In genomic region chr7:74452748-74453320, GRCh38 we compare ENCODE assay signal across 1 cellular context.
TF ChIP-seq lines count a peak whose summit lies in the region.

No MANE protein-coding gene starts in this region.

TF ChIP-seq in HepG2, 621 proteins besides CTCF, POLR2A, EP300 and RAD21 (continued from another document):
- TF ChIP-seq BATF2 (CRISPR knock-in tag; IDR thresholded peaks at IDR 0.05) (no peak), PATZ1 (CRISPR knock-in tag; IDR thresholded peaks at IDR 0.05) (peak; percentile 19; the same call in 1 of the 2 replicates), POLR2AphosphoS5 (IDR thresholded peaks at IDR 0.05; ENCODE audit: low read depth, low read length) (0 out of 2 replicates have a peak, but pooled peaks have one; percentile 37), XBP1 (CRISPR knock-in tag; IDR thresholded peaks at IDR 0.05) (no peak), RAD51 (IDR thresholded peaks at IDR 0.05; ENCODE audit: borderline replicate concordance) (no peak), UBTF (CRISPR knock-in tag; IDR thresholded peaks at IDR 0.05) (0 out of 2 replicates have a peak, but pooled peaks have one; percentile 13), SRSF1 (optimal IDR thresholded peaks at IDR 0.05; ENCODE audit: low read depth, low read length) (peak; percentile 35), NCOA1 (CRISPR knock-in tag; IDR thresholded peaks at IDR 0.05) (peak; percentile 76; the same call in 1 of the 2 replicates), THAP9 (CRISPR knock-in tag; IDR thresholded peaks at IDR 0.05; ENCODE audit: borderline replicate concordance) (peak; percentile 41; the same call in 1 of the 2 replicates), ZNF260 (CRISPR knock-in tag; IDR thresholded peaks at IDR 0.05; ENCODE audit: borderline replicate concordance, low read depth) (no peak), GATAD1 (CRISPR knock-in tag; IDR thresholded peaks at IDR 0.05) (0 out of 2 replicates have a peak, but pooled peaks have one; percentile 1), HMGXB4 (CRISPR knock-in tag; IDR thresholded peaks at IDR 0.05; ENCODE audit: borderline replicate concordance in 1 of 2, low read depth in 1 of 2) (0 out of 4 replicates have a peak, but pooled peaks of 1 of the 2 experiments have one; percentile 27)
- TF ChIP-seq, protein P1, sequence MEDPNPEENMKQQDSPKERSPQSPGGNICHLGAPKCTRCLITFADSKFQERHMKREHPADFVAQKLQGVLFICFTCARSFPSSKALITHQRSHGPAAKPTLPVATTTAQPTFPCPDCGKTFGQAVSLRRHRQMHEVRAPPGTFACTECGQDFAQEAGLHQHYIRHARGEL (CRISPR knock-in tag; IDR thresholded peaks at IDR 0.05) = no peak
- TF ChIP-seq, protein P2, sequence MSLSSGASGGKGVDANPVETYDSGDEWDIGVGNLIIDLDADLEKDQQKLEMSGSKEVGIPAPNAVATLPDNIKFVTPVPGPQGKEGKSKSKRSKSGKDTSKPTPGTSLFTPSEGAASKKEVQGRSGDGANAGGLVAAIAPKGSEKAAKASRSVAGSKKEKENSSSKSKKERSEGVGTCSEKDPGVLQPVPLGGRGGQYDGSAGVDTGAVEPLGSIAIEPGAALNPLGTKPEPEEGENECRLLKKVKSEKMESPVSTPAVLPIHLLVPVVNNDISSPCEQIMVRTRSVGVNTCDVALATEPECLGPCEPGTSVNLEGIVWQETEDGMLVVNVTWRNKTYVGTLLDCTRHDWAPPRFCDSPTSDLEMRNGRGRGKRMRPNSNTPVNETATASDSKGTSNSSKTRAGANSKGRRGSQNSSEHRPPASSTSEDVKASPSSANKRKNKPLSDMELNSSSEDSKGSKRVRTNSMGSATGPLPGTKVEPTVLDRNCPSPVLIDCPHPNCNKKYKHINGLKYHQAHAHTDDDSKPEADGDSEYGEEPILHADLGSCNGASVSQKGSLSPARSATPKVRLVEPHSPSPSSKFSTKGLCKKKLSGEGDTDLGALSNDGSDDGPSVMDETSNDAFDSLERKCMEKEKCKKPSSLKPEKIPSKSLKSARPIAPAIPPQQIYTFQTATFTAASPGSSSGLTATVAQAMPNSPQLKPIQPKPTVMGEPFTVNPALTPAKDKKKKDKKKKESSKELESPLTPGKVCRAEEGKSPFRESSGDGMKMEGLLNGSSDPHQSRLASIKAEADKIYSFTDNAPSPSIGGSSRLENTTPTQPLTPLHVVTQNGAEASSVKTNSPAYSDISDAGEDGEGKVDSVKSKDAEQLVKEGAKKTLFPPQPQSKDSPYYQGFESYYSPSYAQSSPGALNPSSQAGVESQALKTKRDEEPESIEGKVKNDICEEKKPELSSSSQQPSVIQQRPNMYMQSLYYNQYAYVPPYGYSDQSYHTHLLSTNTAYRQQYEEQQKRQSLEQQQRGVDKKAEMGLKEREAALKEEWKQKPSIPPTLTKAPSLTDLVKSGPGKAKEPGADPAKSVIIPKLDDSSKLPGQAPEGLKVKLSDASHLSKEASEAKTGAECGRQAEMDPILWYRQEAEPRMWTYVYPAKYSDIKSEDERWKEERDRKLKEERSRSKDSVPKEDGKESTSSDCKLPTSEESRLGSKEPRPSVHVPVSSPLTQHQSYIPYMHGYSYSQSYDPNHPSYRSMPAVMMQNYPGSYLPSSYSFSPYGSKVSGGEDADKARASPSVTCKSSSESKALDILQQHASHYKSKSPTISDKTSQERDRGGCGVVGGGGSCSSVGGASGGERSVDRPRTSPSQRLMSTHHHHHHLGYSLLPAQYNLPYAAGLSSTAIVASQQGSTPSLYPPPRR (CRISPR knock-in tag; IDR thresholded peaks at IDR 0.05; ENCODE audit: borderline replicate concordance) = 0 out of 2 replicates have a peak, but pooled peaks have one; percentile 21
